In the genomic region with DNA sequence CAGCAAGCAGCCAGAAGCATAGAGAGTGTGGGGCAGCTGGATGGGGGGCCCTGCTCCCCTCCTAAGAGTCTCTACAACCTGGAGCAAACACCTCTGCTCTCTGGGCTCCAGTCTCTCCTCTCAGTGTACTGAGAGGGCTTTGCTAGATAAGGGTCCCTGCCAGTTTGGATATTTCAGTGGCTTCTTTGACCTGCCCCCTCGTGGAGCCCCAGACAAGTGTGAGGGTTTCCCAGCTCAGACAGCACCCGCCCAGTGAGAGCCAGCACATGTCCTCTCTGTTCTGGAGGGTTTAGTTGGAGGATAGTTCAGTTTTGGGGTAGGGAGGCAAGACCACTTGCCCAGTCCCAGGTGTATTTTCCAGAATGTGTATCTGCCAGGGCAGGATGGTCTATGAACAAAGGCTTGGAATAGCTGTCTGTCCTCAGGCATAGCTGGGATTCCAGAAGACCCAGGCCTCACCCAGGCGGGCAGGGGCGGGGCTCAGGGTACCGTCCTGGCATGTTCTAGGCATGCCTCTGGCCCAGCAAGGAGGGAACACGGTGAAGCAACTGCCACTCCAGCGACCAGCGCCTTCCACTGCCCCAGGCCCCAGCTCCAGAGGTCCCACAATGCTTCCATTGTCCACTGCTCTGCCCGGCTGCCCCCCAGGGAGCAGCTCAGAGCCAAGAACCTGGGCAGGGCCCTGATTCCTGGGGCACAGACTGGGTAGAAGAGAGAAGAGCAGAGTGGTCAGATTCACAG, we compare ENCODE assay signal across 9 cellular contexts. TPM values are rescaled to one million over a fixed set of nuclear protein-coding genes. Genes with fewer than 3 reads are reported as not detected.
A peak's percentile ranks its signal among the peaks of the same experiment; 100 is the strongest.
DNase-seq lines count a peak whose midpoint lies in the region; ATAC-seq lines count a peak whose summit lies in the region.
"Had no signal": no experiment of that assay in that cellular context is flagged by ENCODE, and none has a peak within 500 bp of the region (broad histone marks: within the 10 kb centered on the region; RNA-seq: fewer than 3 reads in every experiment).

No MANE protein-coding gene starts in this region.

- H3K36me3 ChIP-seq in H7 (replicated peaks; ENCODE audit: control insufficient read depth, insufficient read depth, low read length) (no peaks in the 10 kb centered on the region), adipocyte (ENCODE audit: control insufficient read depth, insufficient read depth, low read length, severe bottlenecking) (no peaks in the 10 kb centered on the region), iPS-20b (ENCODE audit: insufficient read depth, low read depth, low read length) (no peaks in the 10 kb centered on the region), skeletal muscle satellite cell (ENCODE audit: insufficient read depth, low read length) (no peaks in the 10 kb centered on the region)

- peak overlapping the region; percentile 9 for H3K9ac ChIP-seq in adipocyte (ENCODE audit: low read length)
- peak overlapping the region; percentile 61 for H3K9ac ChIP-seq in iPS-20b (ENCODE audit: low read depth, low read length)
- peak overlapping the region; percentile 14 for H3K9ac ChIP-seq in skeletal muscle satellite cell (ENCODE audit: low read depth, low read length)

- H3K4me1 ChIP-seq in adipocyte (ENCODE audit: control insufficient read depth, insufficient read depth, low read length) (peaks cover 42% of the 10 kb centered on the region), iPS-20b (ENCODE audit: insufficient read depth, low read length) (peaks cover 31% of the 10 kb centered on the region), skeletal muscle satellite cell (ENCODE audit: control insufficient read depth, insufficient read depth, low read length) (peaks cover 15% of the 10 kb centered on the region)

- H3K4me3 ChIP-seq in H7 (ENCODE audit: insufficient read depth, low read depth, low read length) (no peak overlapping the region), adipocyte (ENCODE audit: low read length) (no peak overlapping the region), iPS-20b (ENCODE audit: low read length) (no peak overlapping the region), skeletal muscle satellite cell (ENCODE audit: low read length) (no peak overlapping the region)

- H3K4me2 ChIP-seq in skeletal muscle satellite cell (ENCODE audit: low read length), result no peak overlapping the region

- H3K9me3 ChIP-seq in adipocyte (ENCODE audit: control insufficient read depth, low read length), result no peaks in the 10 kb centered on the region
- no peaks in the 10 kb centered on the region for H3K9me3 ChIP-seq in iPS-20b (ENCODE audit: insufficient read depth, low read depth, low read length)
- no peaks in the 10 kb centered on the region for H3K9me3 ChIP-seq in skeletal muscle satellite cell (replicated peaks; ENCODE audit: low read length)

- ATAC-seq in HG03520 (IDR thresholded peaks at IDR 0.05; ENCODE audit: unreplicated experiment) (no peak), HG02588 (IDR thresholded peaks at IDR 0.05; ENCODE audit: unreplicated experiment) (no peak)

- H3K27me3 ChIP-seq in H7 (ENCODE audit: control insufficient read depth, insufficient read depth, low read length) (no peaks in the 10 kb centered on the region), adipocyte (replicated peaks; ENCODE audit: control insufficient read depth, insufficient read depth, low read length) (no peaks in the 10 kb centered on the region), iPS-20b (ENCODE audit: insufficient read depth, low read length) (no peaks in the 10 kb centered on the region), skeletal muscle satellite cell (ENCODE audit: control insufficient read depth, insufficient read depth, low read length) (no peaks in the 10 kb centered on the region)

- H3K27ac ChIP-seq in iPS-20b (ENCODE audit: low read length), result no peak overlapping the region

- DNase-seq in H7 (peak; percentile 57), adipocyte (ENCODE audit: low read depth) (peak; percentile 48), DMS114 treated with DMSO at 0.1 percent for 48 hours (lab: John Stamatoyannopoulos, UW; ENCODE audit: unreplicated experiment) (no peak), NCI-H446 treated with DMSO at 0.1 percent for 48 hours (lab: John Stamatoyannopoulos, UW) (no peak)
- DNase-seq: activated CD4-positive, alpha-beta memory T cell treated with anti-CD3 and anti-CD28 coated beads, Interleukin-2, amount 10 ng/mL, durations not matched to agents 7 days and 5 days had no signal

RNA-seq across cellular contexts. Expression of gene MICALL1, which starts 7.5 kb away (rescaled TPM):
- 28.2 and 29.8 TPM in 2 replicates for total RNA-seq in H7 (2014; rRNA removed; shearing (Covaris generic))
- 28.4 and 36.7 TPM in 2 replicates for total RNA-seq in skeletal muscle satellite cell (2012; rRNA removed)

RNA-seq across cellular contexts. Expression of gene EIF3L, which starts 49.4 kb away (rescaled TPM):
- 652 and 748 TPM in 2 replicates for total RNA-seq in H7 (2014; rRNA removed; shearing (Covaris generic))
- total RNA-seq in skeletal muscle satellite cell (2012; rRNA removed), result 250 and 358 TPM in 2 replicates

RNA-seq across cellular contexts. Expression of gene ANKRD54, which starts 54.5 kb away (rescaled TPM):
- 16.9 and 25.2 TPM in 2 replicates for total RNA-seq in H7 (2014; rRNA removed; shearing (Covaris generic))
- 20.5 and 41.9 TPM in 2 replicates for total RNA-seq in skeletal muscle satellite cell (2012; rRNA removed)

RNA-seq across cellular contexts. Expression of gene C22orf23, which starts 54.8 kb away (rescaled TPM):
- total RNA-seq in H7 (2014; rRNA removed; shearing (Covaris generic)), result 0.26 and 0.28 TPM in 2 replicates
- 0.25 and 1.5 TPM in 2 replicates for total RNA-seq in skeletal muscle satellite cell (2012; rRNA removed)
- total RNA-seq: activated CD4-positive, alpha-beta memory T cell treated with anti-CD3 and anti-CD28 coated beads, Interleukin-2, amount 10 ng/mL, durations not matched to agents 7 days and 5 days had no signal

RNA-seq across cellular contexts. Expression of gene POLR2F, which starts 54.9 kb away (rescaled TPM):
- total RNA-seq in H7 (2014; rRNA removed; shearing (Covaris generic)), result 47.7 and 80.8 TPM in 2 replicates
- 57.3 and 64.2 TPM in 2 replicates for total RNA-seq in skeletal muscle satellite cell (2012; rRNA removed)

Comparison
In these comparisons a context has a peak if more than half of its experiments do, and no peak if none do; other contexts are left out.
1. DNase-seq: peak in H7 (single experiment) and adipocyte (single experiment); none in DMS114 treated with DMSO at 0.1 percent for 48 hours (single experiment) and NCI-H446 treated with DMSO at 0.1 percent for 48 hours (single experiment).
2. H3K9ac ChIP-seq: peak in every context shown above with its lines; median percentile 61 in iPS-20b; 14 in skeletal muscle satellite cell; 9 in adipocyte.